Comparison of ENCODE assay signal across 17 cellular contexts in the genomic region with DNA sequence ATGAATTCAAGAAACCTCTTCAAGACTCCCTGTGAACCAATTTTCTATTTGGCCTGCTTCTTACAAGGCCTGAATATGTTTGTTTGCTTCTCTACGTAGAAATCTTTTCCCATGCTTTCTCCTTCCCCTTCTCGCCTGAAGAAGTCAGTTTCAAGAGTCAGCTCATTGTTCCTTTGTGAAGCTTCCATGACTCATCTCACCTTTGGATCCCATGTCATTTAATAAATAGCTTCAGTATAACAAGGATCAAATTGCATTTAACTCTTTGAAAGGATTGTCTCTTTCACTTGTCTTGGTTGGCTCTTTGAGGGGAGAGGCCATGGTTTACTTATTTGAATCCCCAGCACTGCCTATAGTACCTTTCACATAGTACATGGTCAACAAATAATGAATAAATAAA. TPM values are rescaled to one million over a fixed set of nuclear protein-coding genes. Genes with fewer than 3 reads are reported as not detected.
DNase-seq lines count a peak whose midpoint lies in the region; ATAC-seq and TF ChIP-seq lines count a peak whose summit lies in the region.
"Had no signal": no experiment of that assay in that cellular context is flagged by ENCODE, and none has a peak within 500 bp of the region (broad histone marks: within the 10 kb centered on the region; RNA-seq: fewer than 3 reads in every experiment).

No MANE protein-coding gene starts in this region.

- no peak overlapping the region for H3K23ac ChIP-seq in neuronal stem cell (ENCODE audit: low read depth, low read length, poor library complexity)

- H4K20me1 ChIP-seq in GM23338 (replicated peaks; ENCODE audit: insufficient read depth), result no peaks in the 10 kb centered on the region
- no peaks in the 10 kb centered on the region for H4K20me1 ChIP-seq in fibroblast of lung (ENCODE audit: control insufficient read depth, extremely low read depth, insufficient read depth, low read length)
- H4K20me1 ChIP-seq in MM.1S (ENCODE audit: insufficient read depth, low read length), result no peaks in the 10 kb centered on the region

- H3F3A ChIP-seq in GM23338 (replicated peaks; ENCODE audit: low read depth), result no peaks in the 10 kb centered on the region
- H3F3A ChIP-seq in MM.1S (ENCODE audit: insufficient read depth, low read length), result no peaks in the 10 kb centered on the region

- DNase-seq in GM23338 (ENCODE audit: low spot score) (peak; percentile 6), RPMI7951 (ENCODE audit: low read depth) (peak; percentile 18), fibroblast of lung (ENCODE audit: low read depth in 2 of 2) (peak; percentile 15 to 52), neuronal stem cell (ENCODE audit: low spot score) (no peak), NCI-H510A (lab: John Stamatoyannopoulos, UW) (no peak), uterus (no peak), MM.1S (no peak)
- DNase-seq: activated effector memory CD4-positive, alpha-beta T cell treated with Interleukin-2 at 50 U/mL for 16 hours; DMS 273 treated with DMSO at 0.1 percent for 48 hours; midbrain; NCI-H1092 treated with DMSO at 0.1 percent for 48 hours; ovary; stimulated activated CD4-positive, alpha-beta T cell treated with anti-CD3 and anti-CD28 coated beads, Interleukin-12 subunit alpha, Interleukin-12 subunit beta, amount 100 ng/mL, for 4 hours had no signal

- TF ChIP-seq POLR2A in uterus (IDR thresholded peaks at IDR 0.05), result no peak

- no peaks in the 10 kb centered on the region for H3K36me3 Mint-ChIP-seq in GM23338 (ENCODE audit: low read depth)

- ATAC-seq in GM23338 (no peak), HG03469 (IDR thresholded peaks at IDR 0.05; ENCODE audit: unreplicated experiment) (no peak)

- no peak overlapping the region for H3K27ac Mint-ChIP-seq in GM23338
- H3K27ac Mint-ChIP-seq: stimulated activated naive CD8-positive, alpha-beta T cell treated with anti-CD3 and anti-CD28 coated beads, Interleukin-15, Interleukin-2, amounts not matched to agents 100 ng/mL and 50 ng/mL, for 24 hours had no signal

- H3K36me3 ChIP-seq in GM23338 (ENCODE audit: insufficient read depth) (no peaks in the 10 kb centered on the region), fibroblast of lung (ENCODE audit: control insufficient read depth, insufficient read depth, low read length) (no peaks in the 10 kb centered on the region), neuronal stem cell (replicated peaks in 1 of 2; ENCODE audit: control insufficient read depth in 2 of 2, insufficient read depth in 2 of 2, low read length in 2 of 2) (peaks cover 0 to 11% of the 10 kb centered on the region in 2 donors), uterus (no peaks in the 10 kb centered on the region), MM.1S (replicated peaks; ENCODE audit: insufficient read depth, low read length) (no peaks in the 10 kb centered on the region)
- H3K36me3 ChIP-seq: ovary, vagina had no signal

- H3K9me3 Mint-ChIP-seq in GM23338, result no peaks in the 10 kb centered on the region
- H3K9me3 Mint-ChIP-seq: stimulated activated naive CD8-positive, alpha-beta T cell treated with anti-CD3 and anti-CD28 coated beads, Interleukin-15, Interleukin-2, amounts not matched to agents 100 ng/mL and 50 ng/mL, for 24 hours had no signal

- no peak overlapping the region for H3K4me3 ChIP-seq in GM23338
- H3K4me3 ChIP-seq in fibroblast of lung (replicated peaks in 1 of 4; ENCODE audit: control extremely low read depth in 1 of 4, insufficient read depth in 1 of 4, low read depth in 3 of 4, low read length in 4 of 4), result no peak overlapping the region
- no peak overlapping the region for H3K4me3 ChIP-seq in neuronal stem cell (ENCODE audit: low read length in 2 of 2)
- H3K4me3 ChIP-seq in uterus, result no peak overlapping the region
- H3K4me3 ChIP-seq in MM.1S (ENCODE audit: low read length), result no peak overlapping the region
- H3K4me3 ChIP-seq: ovary, vagina had no signal

- no peak overlapping the region for H2BK5ac ChIP-seq in neuronal stem cell (ENCODE audit: low read length)

- no peak overlapping the region for H4K8ac ChIP-seq in neuronal stem cell (ENCODE audit: low read depth, low read length)

- WGBS in neuronal stem cell (ENCODE audit: extremely low coverage in 2 of 2, insufficient read length in 2 of 2, insufficient replicate concordance in 1 of 2), 2 donors, result no CpG with 5 or more reads among the region's 2 CpGs

- H2BK12ac ChIP-seq in neuronal stem cell (ENCODE audit: low read length), result no peak overlapping the region

- H3K79me1 ChIP-seq in neuronal stem cell (ENCODE audit: low read depth, low read length), result no peaks in the 10 kb centered on the region

- TF ChIP-seq CTCF in GM23338 (conservative IDR thresholded peaks at IDR 0.05; ENCODE audit: low read depth in 2 of 2), result no peak
- TF ChIP-seq CTCF in fibroblast of lung (conservative IDR thresholded peaks at IDR 0.05 in 1 of 2, IDR thresholded peaks at IDR 0.05 in 1 of 2; ENCODE audit: low read depth in 1 of 2, low read length in 2 of 2), result no peak
- TF ChIP-seq CTCF in uterus (IDR thresholded peaks at IDR 0.05), result no peak
- no peak for TF ChIP-seq CTCF in MM.1S (IDR thresholded peaks at IDR 0.05; ENCODE audit: low read length)

- no peak overlapping the region for H2BK120ac ChIP-seq in neuronal stem cell (ENCODE audit: low read depth, low read length)

- intact Hi-C loops in uterus (cut with DNase I; ENCODE audit: low total_unique reads), result no loop called here

- no peaks in the 10 kb centered on the region for H3K9me2 ChIP-seq in GM23338 (ENCODE audit: insufficient read depth)
- no peaks in the 10 kb centered on the region for H3K9me2 ChIP-seq in MM.1S (replicated peaks; ENCODE audit: insufficient read depth, low read length)

- no peak overlapping the region for H2BK15ac ChIP-seq in neuronal stem cell (ENCODE audit: low read length)

- peaks cover 4% of the 10 kb centered on the region; the same call in 2 of the 3 replicates for H3K4me1 Mint-ChIP-seq in GM23338

- no peak overlapping the region for H3K4ac ChIP-seq in neuronal stem cell (ENCODE audit: low read length)

- no peak overlapping the region for H3K27ac ChIP-seq in GM23338 (ENCODE audit: low read depth)
- no peak overlapping the region for H3K27ac ChIP-seq in fibroblast of lung (ENCODE audit: insufficient read depth, low read length)
- no peak overlapping the region for H3K27ac ChIP-seq in neuronal stem cell (replicated peaks; ENCODE audit: low read length)
- no peak overlapping the region for H3K27ac ChIP-seq in uterus
- H3K27ac ChIP-seq in MM.1S (ENCODE audit: low read length), result no peak overlapping the region
- H3K27ac ChIP-seq: ovary, vagina, VCaP had no signal

- H2AK5ac ChIP-seq in neuronal stem cell (ENCODE audit: low read depth, low read length), result no peak overlapping the region

- H3K4me2 ChIP-seq in GM23338 (no peak overlapping the region), fibroblast of lung (ENCODE audit: extremely low read depth, insufficient read depth, low read length) (no peak overlapping the region), neuronal stem cell (ENCODE audit: insufficient read depth, low read length, poor library complexity, severe bottlenecking) (no peak overlapping the region), MM.1S (ENCODE audit: low read depth, low read length) (no peak overlapping the region)

- no peaks in the 10 kb centered on the region for H3K27me3 Mint-ChIP-seq in GM23338 (ENCODE audit: insufficient read depth, low read depth, poor library complexity)
- H3K27me3 Mint-ChIP-seq: stimulated activated naive CD8-positive, alpha-beta T cell treated with anti-CD3 and anti-CD28 coated beads, Interleukin-15, Interleukin-2, amounts not matched to agents 100 ng/mL and 50 ng/mL, for 24 hours had no signal

- H3K9ac ChIP-seq in fibroblast of lung (ENCODE audit: insufficient read depth, low read length) (no peak overlapping the region), neuronal stem cell (ENCODE audit: low read depth, low read length, poor library complexity) (no peak overlapping the region), MM.1S (ENCODE audit: low read length) (no peak overlapping the region)

- H3K18ac ChIP-seq in neuronal stem cell (ENCODE audit: low read length), result no peak overlapping the region

- H2AFZ ChIP-seq in GM23338, result no peak overlapping the region
- no peak overlapping the region for H2AFZ ChIP-seq in fibroblast of lung (ENCODE audit: low read length)
- peak overlapping the region; percentile 3 for H2AFZ ChIP-seq in neuronal stem cell (ENCODE audit: low read length)
- no peak overlapping the region for H2AFZ ChIP-seq in MM.1S (ENCODE audit: low read length)

- H3K27me3 ChIP-seq in GM23338 (ENCODE audit: insufficient read depth) (no peaks in the 10 kb centered on the region), fibroblast of lung (ENCODE audit: control insufficient read depth, insufficient read depth, low read length) (no peaks in the 10 kb centered on the region), neuronal stem cell (ENCODE audit: control insufficient read depth in 3 of 3, insufficient read depth in 3 of 3, low read depth in 1 of 3, low read length in 3 of 3) (no peaks in the 10 kb centered on the region), uterus (no peaks in the 10 kb centered on the region), MM.1S (replicated peaks; ENCODE audit: insufficient read depth, low read length) (no peaks in the 10 kb centered on the region)
- H3K27me3 ChIP-seq: ovary, vagina had no signal

- H3K4me1 ChIP-seq in GM23338 (ENCODE audit: insufficient read depth) (no peaks in the 10 kb centered on the region), fibroblast of lung (ENCODE audit: control insufficient read depth, extremely low read depth, insufficient read depth, low read length) (no peaks in the 10 kb centered on the region), neuronal stem cell (ENCODE audit: control insufficient read depth in 2 of 2, insufficient read depth in 1 of 2, low read depth in 1 of 2, low read length in 2 of 2) (peaks cover 1 to 7% of the 10 kb centered on the region in 2 donors), uterus (no peaks in the 10 kb centered on the region), MM.1S (ENCODE audit: low read length) (no peaks in the 10 kb centered on the region)
- H3K4me1 ChIP-seq: vagina had no signal

- H3K4me3 Mint-ChIP-seq in GM23338, result no peak overlapping the region
- H3K4me3 Mint-ChIP-seq: stimulated activated naive CD8-positive, alpha-beta T cell treated with anti-CD3 and anti-CD28 coated beads, Interleukin-15, Interleukin-2, amounts not matched to agents 100 ng/mL and 50 ng/mL, for 24 hours had no signal

- H3K14ac ChIP-seq in neuronal stem cell (ENCODE audit: low read length), result no peak overlapping the region

- H3K79me2 ChIP-seq in GM23338 (replicated peaks; ENCODE audit: insufficient read depth), result no peaks in the 10 kb centered on the region
- no peaks in the 10 kb centered on the region for H3K79me2 ChIP-seq in fibroblast of lung (ENCODE audit: control insufficient read depth, insufficient read depth, low read length)
- H3K79me2 ChIP-seq in MM.1S (ENCODE audit: low read length), result no peaks in the 10 kb centered on the region

- no peaks in the 10 kb centered on the region for H3K9me3 ChIP-seq in fibroblast of lung (ENCODE audit: control insufficient read depth, insufficient read depth, low read depth, low read length)
- peaks cover 0 to 3% of the 10 kb centered on the region in 2 donors for H3K9me3 ChIP-seq in neuronal stem cell (replicated peaks in 1 of 2; ENCODE audit: control insufficient read depth in 2 of 2, insufficient read depth in 1 of 2, low read depth in 1 of 2, low read length in 2 of 2)
- no peaks in the 10 kb centered on the region for H3K9me3 ChIP-seq in uterus
- H3K9me3 ChIP-seq in MM.1S (replicated peaks; ENCODE audit: insufficient read depth, low read length), result no peaks in the 10 kb centered on the region
- H3K9me3 ChIP-seq: ovary, vagina had no signal

- no peak overlapping the region for H4K91ac ChIP-seq in neuronal stem cell (ENCODE audit: low read depth, low read length, poor library complexity)

RNA-seq across cellular contexts. Expression of a gene that starts 28.4 kb away (rescaled TPM):
- total RNA-seq in GM23338 (2014; rRNA removed; shearing (Covaris generic)), result 11.0 and 15.7 TPM in 2 replicates
- polyA plus RNA-seq in GM23338 (2016; fragmentation: Nextera tagmentation; extraction: Ambion mirVana) (4.9 and 5.5 TPM in 2 replicates), fibroblast of lung (10.8 and 25.7 TPM in 2 replicates)
- 46.0 and 49.3 TPM in 2 replicates for total RNA-seq in RPMI7951 (2014; rRNA removed; shearing (Covaris generic))
- total RNA-seq in fibroblast of lung (25.7 and 27.4 TPM in 2 replicates), uterus (10 to 100 TPM in 1 of 4 donors, 1 to 10 TPM in 2, under 1 TPM in 1; 0.29 to 10.8 (median 5.5) TPM)
- polyA plus RNA-seq in fibroblast of lung (2012), result 4.5 and 14.7 TPM in 2 replicates
- 16.3 and 30.7 TPM in 2 replicates for polyA minus RNA-seq in fibroblast of lung (ENCODE audit: low replicate concordance)
- polyA plus RNA-seq in neuronal stem cell (2013, experiment 1 of 2), result 29.0 TPM
- polyA plus RNA-seq in neuronal stem cell (2013, experiment 2 of 2), result 29.4 TPM

Comparison
In these comparisons a context has a peak if more than half of its experiments do, and no peak if none do; other contexts are left out.
1. DNase-seq: peak in GM23338 (single experiment), RPMI7951 (single experiment) and fibroblast of lung (2 of 2); none in neuronal stem cell (single experiment), NCI-H510A (single experiment), uterus (0 of 2) and MM.1S (single experiment).